Comparison of ENCODE assay signal across 8 cellular contexts in genomic region chr12:48640428-48640827, GRCh38.
"Had no signal": no experiment of that assay in that cellular context is flagged by ENCODE, and none has a peak within 500 bp of the region (broad histone marks: within the 10 kb centered on the region; RNA-seq: fewer than 3 reads in every experiment).

No MANE protein-coding gene starts in this region.

- H3K4me3 ChIP-seq: GM23248, HAP-1 had no signal

- H3K27ac ChIP-seq: GM23248, HL-60 had no signal

- FAIRE-seq: HepG2 had no signal

- ATAC-seq: HCT116 had no signal

- H3K9ac ChIP-seq: GM23248 had no signal

- H3K4me1 ChIP-seq: HAP-1 had no signal

- DNase-seq: GM23248, GOT3, H7, HFFc6 had no signal

- H2AFZ ChIP-seq: GM23248 had no signal
